In genomic region chr4:140595065-140595464, GRCh38 we compare ENCODE assay signal across 8 cellular contexts. TPM values are rescaled to one million over a fixed set of nuclear protein-coding genes. Genes with fewer than 3 reads are reported as not detected.
A peak's percentile ranks its signal among the peaks of the same experiment; 100 is the strongest.
DNase-seq lines count a peak whose midpoint lies in the region; ATAC-seq and TF ChIP-seq lines count a peak whose summit lies in the region.

No MANE protein-coding gene starts in this region.

- H3K9me2 ChIP-seq in Loucy (replicated peaks; ENCODE audit: low read depth, low read length): no peaks in the 10 kb centered on the region
- H3K9me2 ChIP-seq in neural cell (ENCODE audit: insufficient read depth, low read length): no peaks in the 10 kb centered on the region

- ATAC-seq in GM19328 (IDR thresholded peaks at IDR 0.05; ENCODE audit: unreplicated experiment): peak; percentile 58
- ATAC-seq in GM19023 (IDR thresholded peaks at IDR 0.05; ENCODE audit: unreplicated experiment): no peak

- TF ChIP-seq CTCF in AG04450 (IDR thresholded peaks at IDR 0.05; ENCODE audit: low read depth, low read length): peak; percentile 36
- peak; percentile 81 for TF ChIP-seq CTCF in Loucy (conservative IDR thresholded peaks at IDR 0.05; ENCODE audit: low read length)
- TF ChIP-seq CTCF in neural cell (IDR thresholded peaks at IDR 0.05; ENCODE audit: poor library complexity, severe bottlenecking): peak; percentile 15

- CTCF ChIA-PET in AG04450 (lab: Charles Lee): interaction anchor here (0.7 to 1.5 kb wide), 3 partner anchors 14 to 258 kb away, joined by 3 to 6 read pairs (median 3); no protein-coding TSS in a partner anchor

- H3K4me3 ChIP-seq in AG04450 (ENCODE audit: low read depth, low read length) (no peak overlapping the region), Loucy (ENCODE audit: low read length, poor library complexity, severe bottlenecking) (no peak overlapping the region), neural cell (ENCODE audit: low read length) (no peak overlapping the region)

- no peak overlapping the region for H3K4me2 ChIP-seq in Loucy (ENCODE audit: low read depth, low read length, poor library complexity, severe bottlenecking)
- no peak overlapping the region for H3K4me2 ChIP-seq in neural cell (ENCODE audit: low read length)

- TF ChIP-seq EP300 in neural cell (conservative IDR thresholded peaks at IDR 0.05; ENCODE audit: poor library complexity, severe bottlenecking): no peak

- H3K79me2 ChIP-seq in Loucy (ENCODE audit: insufficient read depth, low read length) (no peaks in the 10 kb centered on the region), neural cell (replicated peaks; ENCODE audit: insufficient read depth, low read length) (no peaks in the 10 kb centered on the region)

- no peaks in the 10 kb centered on the region for H3K9me3 ChIP-seq in AG04450 (ENCODE audit: control insufficient read depth, insufficient read depth, low read length)
- H3K9me3 ChIP-seq in Loucy (ENCODE audit: insufficient read depth, low read depth, low read length): no peaks in the 10 kb centered on the region
- no peaks in the 10 kb centered on the region for H3K9me3 ChIP-seq in neural cell (ENCODE audit: low read length)

- no peak overlapping the region for H3K27ac ChIP-seq in AG04450 (ENCODE audit: low read depth, low read length)
- no peak overlapping the region for H3K27ac ChIP-seq in neural cell (ENCODE audit: low read length)

- H3K9ac ChIP-seq in Loucy (ENCODE audit: low read depth, low read length, poor library complexity, severe bottlenecking) (no peak overlapping the region), neural cell (ENCODE audit: low read length) (no peak overlapping the region)

- POLR2A ChIA-PET in AG04450 (lab: Yijun Ruan, JAX): no interaction called here

- peaks cover 11% of the 10 kb centered on the region for H3K27me3 ChIP-seq in AG04450 (ENCODE audit: control insufficient read depth, insufficient read depth, low read length)
- peaks cover 13% of the 10 kb centered on the region for H3K27me3 ChIP-seq in Loucy (ENCODE audit: insufficient read depth, low read length, poor library complexity, severe bottlenecking)
- H3K27me3 ChIP-seq in neural cell (ENCODE audit: insufficient read depth, low read depth, low read length): no peaks in the 10 kb centered on the region

- H4K20me1 ChIP-seq in Loucy (ENCODE audit: insufficient read depth, low read length, poor library complexity, severe bottlenecking) (no peaks in the 10 kb centered on the region), neural cell (ENCODE audit: insufficient read depth) (no peaks in the 10 kb centered on the region)

- H2AFZ ChIP-seq in Loucy (ENCODE audit: low read length) (peak overlapping the region; percentile 10; the same call in 1 of the 2 replicates), neural cell (ENCODE audit: low read depth, low read length) (no peak overlapping the region)

- no peak for DNase-seq in AG04450 (ENCODE audit: low read depth, low spot score)
- peak; percentile 66 for DNase-seq in cerebellar cortex (ENCODE audit: low spot score)
- no peak for DNase-seq in foreskin melanocyte
- DNase-seq in KG1 (lab: John Stamatoyannopoulos, UW): no peak

- H3K4me1 ChIP-seq in Loucy (ENCODE audit: insufficient read depth, low read length, poor library complexity, severe bottlenecking): no peaks in the 10 kb centered on the region

- H3F3A ChIP-seq in Loucy (ENCODE audit: low read depth) (no peaks in the 10 kb centered on the region), neural cell (ENCODE audit: insufficient read depth, low read length, poor library complexity, severe bottlenecking) (no peaks in the 10 kb centered on the region)

- H3K36me3 ChIP-seq in Loucy (ENCODE audit: insufficient read depth, low read length): no peaks in the 10 kb centered on the region
- no peaks in the 10 kb centered on the region for H3K36me3 ChIP-seq in neural cell (ENCODE audit: insufficient read depth, low read length)

- TF ChIP-seq RAD21 in neural cell (conservative IDR thresholded peaks at IDR 0.05): peak; percentile 9

TF ChIP-seq in neural cell, 6 proteins besides CTCF, POLR2A, EP300 and RAD21:
- TF ChIP-seq REST (IDR thresholded peaks at IDR 0.05; ENCODE audit: borderline replicate concordance) (no peak), TAF1 (IDR thresholded peaks at IDR 0.05; ENCODE audit: low read depth) (no peak), EZH2 (IDR thresholded peaks at IDR 0.05; ENCODE audit: borderline replicate concordance, insufficient read depth, low read length, poor library complexity, severe bottlenecking) (no peak), MXI1 (conservative IDR thresholded peaks at IDR 0.05; ENCODE audit: poor library complexity, severe bottlenecking) (no peak), SMC3 (conservative IDR thresholded peaks at IDR 0.05; ENCODE audit: poor library complexity) (no peak), POLR2AphosphoS5 (IDR thresholded peaks at IDR 0.05) (no peak)

RNA-seq across cellular contexts. Expression of gene UCP1, which starts 26.3 kb away (rescaled TPM):
- polyA plus RNA-seq in AG04450 (2011; rRNA removed): not detected in 2 replicates
- polyA minus RNA-seq in AG04450 (2011; rRNA and poly(A)+ RNA removed): not detected in 2 replicates
- polyA plus RNA-seq in neural cell: not detected in 2 replicates
- polyA minus RNA-seq in neural cell: not detected in 2 replicates

Comparison
In these comparisons a context has a peak if more than half of its experiments do, and no peak if none do; other contexts are left out.
1. CTCF ChIP-seq: peak in every context shown above with its lines; median percentile 81 in Loucy; 36 in AG04450; 15 in neural cell.